Comparison of ENCODE assay signal across 12 cellular contexts in the genomic region with DNA sequence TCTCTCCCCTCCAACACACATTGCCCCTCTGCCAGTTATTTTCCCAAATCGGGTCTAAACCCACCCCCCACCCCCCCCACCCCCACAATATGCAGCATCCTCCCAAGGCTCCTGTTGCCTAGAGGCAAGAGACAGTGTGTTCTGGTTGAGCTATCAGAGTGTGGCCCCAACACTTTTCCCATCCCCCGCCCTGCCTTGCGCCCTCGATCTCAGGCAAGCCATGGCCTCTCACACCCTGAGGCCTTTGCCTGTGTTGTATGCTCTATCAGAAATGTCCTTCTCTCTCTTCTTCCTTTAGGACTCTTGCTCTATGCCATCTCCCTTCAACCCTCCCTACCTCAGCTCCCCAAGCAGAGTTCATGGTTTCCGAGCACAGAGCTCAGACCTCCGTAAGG.
"Had no signal": no experiment of that assay in that cellular context is flagged by ENCODE, and none has a peak within 500 bp of the region (broad histone marks: within the 10 kb centered on the region; RNA-seq: fewer than 3 reads in every experiment).

No MANE protein-coding gene starts in this region.

- H3K4me1 Mint-ChIP-seq: activated CD4-positive, alpha-beta T cell treated with anti-CD3 and anti-CD28 coated beads, Interleukin-2, amount 10 ng/mL, durations not matched to agents 24 days and 14 days; stimulated activated naive CD8-positive, alpha-beta T cell treated with anti-CD3 and anti-CD28 coated beads, Interleukin-15, amount 100 ng/mL, for 72 hours had no signal

- H3K9me3 Mint-ChIP-seq: activated CD4-positive, alpha-beta T cell treated with anti-CD3 and anti-CD28 coated beads, Interleukin-2, amount 10 ng/mL, durations not matched to agents 24 days and 14 days; activated naive CD4-positive, alpha-beta T cell treated with anti-CD3 and anti-CD28 coated beads, Interleukin-2, amount 50 U/mL, for 72 hours; naive thymus-derived CD8-positive, alpha-beta T cell; stimulated activated naive CD8-positive, alpha-beta T cell treated with anti-CD3 and anti-CD28 coated beads, Interleukin-15, amount 100 ng/mL, for 72 hours; T-cell had no signal

- H3K27ac Mint-ChIP-seq: activated CD4-positive, alpha-beta T cell treated with anti-CD3 and anti-CD28 coated beads, Interleukin-2, amount 10 ng/mL, durations not matched to agents 24 days and 14 days; stimulated activated naive CD8-positive, alpha-beta T cell treated with anti-CD3 and anti-CD28 coated beads, Interleukin-15, amount 100 ng/mL, for 72 hours; T-cell had no signal

- H3K4me3 Mint-ChIP-seq: activated CD4-positive, alpha-beta T cell treated with anti-CD3 and anti-CD28 coated beads, Interleukin-2, amount 10 ng/mL, durations not matched to agents 24 days and 14 days; naive thymus-derived CD8-positive, alpha-beta T cell; stimulated activated naive CD8-positive, alpha-beta T cell treated with anti-CD3 and anti-CD28 coated beads, Interleukin-15, amount 100 ng/mL, for 72 hours; T-cell had no signal

- DNase-seq: activated CD4-positive, alpha-beta T cell treated with anti-CD3 and anti-CD28 coated beads, Interleukin-2, amount 10 ng/mL, durations not matched to agents 24 days and 14 days; activated T-cell treated with anti-CD3 and anti-CD28 coated beads for 4 hours; dorsolateral prefrontal cortex; head of caudate nucleus; mucosa of descending colon; naive thymus-derived CD8-positive, alpha-beta T cell; sigmoid colon; stimulated activated CD4-positive, alpha-beta T cell treated with anti-CD3 and anti-CD28 coated beads, Interleukin-2, amount 100 ng/mL, for 48 hours; stimulated activated naive CD8-positive, alpha-beta T cell treated with anti-CD3 and anti-CD28 coated beads, Interleukin-15, amount 100 ng/mL, for 72 hours; T-cell had no signal

- H3K36me3 Mint-ChIP-seq: activated naive CD4-positive, alpha-beta T cell treated with anti-CD3 and anti-CD28 coated beads, Interleukin-2, amount 50 U/mL, for 72 hours; naive thymus-derived CD8-positive, alpha-beta T cell; T-cell had no signal

- ATAC-seq: left lobe of liver; naive thymus-derived CD8-positive, alpha-beta T cell; stimulated activated naive CD8-positive, alpha-beta T cell treated with anti-CD3 and anti-CD28 coated beads, Interleukin-15, amount 100 ng/mL, for 72 hours; T-cell had no signal
